9 cellular contexts compared by ENCODE assay signal in genomic region chr16:10616744-10617640, GRCh38.
A peak's percentile ranks its signal among the peaks of the same experiment; 100 is the strongest.
DNase-seq lines count a peak whose midpoint lies in the region; ATAC-seq and TF ChIP-seq lines count a peak whose summit lies in the region.
"Had no signal": no experiment of that assay in that cellular context is flagged by ENCODE, and none has a peak within 500 bp of the region (broad histone marks: within the 10 kb centered on the region; RNA-seq: fewer than 3 reads in every experiment).

No MANE protein-coding gene starts in this region.

- no peak overlapping the region for H3K27ac ChIP-seq in HEK293 (ENCODE audit: extremely low read depth, low read depth, low read length)
- H3K27ac ChIP-seq: HL-60 had no signal

- ATAC-seq in SK-N-SH treated with all-trans-retinoic acid at 6 μM for 48 hours = peak; percentile 88
- ATAC-seq in HG02763 (IDR thresholded peaks at IDR 0.05; ENCODE audit: unreplicated experiment) = no peak
- ATAC-seq in HG03469 (IDR thresholded peaks at IDR 0.05; ENCODE audit: unreplicated experiment) = no peak
- no peak for ATAC-seq in HG03025 (IDR thresholded peaks at IDR 0.05; ENCODE audit: low FRiP score, unreplicated experiment)

- peaks cover 4% of the 10 kb centered on the region; the same call in 1 of the 2 replicates for H3K4me1 ChIP-seq in HEK293 (ENCODE audit: control insufficient read depth, insufficient read depth, low read length)

- POLR2A ChIA-PET in HEK293 (lab: Yijun Ruan, JAX) = no interaction called here

- H3K36me3 ChIP-seq in HEK293 (ENCODE audit: control insufficient read depth in 2 of 2, insufficient read depth in 1 of 2, low read length in 2 of 2) = no peaks in the 10 kb centered on the region

- no peak overlapping the region for H3K4me3 ChIP-seq in HEK293 (ENCODE audit: low read depth, low read length)

- no peaks in the 10 kb centered on the region for H3K9me3 ChIP-seq in HEK293 (ENCODE audit: control insufficient read depth, insufficient read depth, low read depth, low read length)

- DNase-seq in hepatic stellate cell (ENCODE audit: low spot score) = peak; percentile 51
- DNase-seq in stromal cell of bone marrow (ENCODE audit: low read depth) = peak; percentile 53
- DNase-seq in HuH-7 (ENCODE audit: low spot score) = no peak

- no peak for TF ChIP-seq CTCF in HEK293 (tag by site-specific recombination; IDR thresholded peaks at IDR 0.05)

- CTCF ChIA-PET in HEK293 (lab: Yijun Ruan, JAX) = interaction anchor here (0.6 to 1.6 kb wide), 5 partner anchors 11 to 247 kb away, joined by 3 to 5 read pairs (median 3); partner anchors contain the start of gene EMP2

TF ChIP-seq in HEK293, 187 proteins besides CTCF, POLR2A, EP300 and RAD21:
- TF ChIP-seq KLF1 (tag by site-specific recombination; IDR thresholded peaks at IDR 0.05) (peak; percentile 92), SP7 (tag by site-specific recombination; IDR thresholded peaks at IDR 0.05) (peak; percentile 32; the same call in 1 of the 2 replicates), ZIC2 (tag by site-specific recombination; IDR thresholded peaks at IDR 0.05) (peak; percentile 62), ZNF510 (tag by site-specific recombination; IDR thresholded peaks at IDR 0.05; ENCODE audit: insufficient replicate concordance) (no peak), SP2 (tag by site-specific recombination; IDR thresholded peaks at IDR 0.05) (peak; percentile 38), ZBTB20 (tag by site-specific recombination; IDR thresholded peaks at IDR 0.05) (peak; percentile 20; the same call in 1 of the 2 replicates), KLF7 (tag by site-specific recombination; IDR thresholded peaks at IDR 0.05; ENCODE audit: borderline replicate concordance) (no peak), SP3 (tag by site-specific recombination; IDR thresholded peaks at IDR 0.05) (peak; percentile 33), ZNF548 (tag by site-specific recombination; IDR thresholded peaks at IDR 0.05) (no peak), ZFHX2 (tag by site-specific recombination; conservative IDR thresholded peaks at IDR 0.05) (peak; percentile 100), EGR2 (tag by site-specific recombination; IDR thresholded peaks at IDR 0.05; ENCODE audit: low read depth) (peak; percentile 99)
- TF ChIP-seq, protein P1, sequence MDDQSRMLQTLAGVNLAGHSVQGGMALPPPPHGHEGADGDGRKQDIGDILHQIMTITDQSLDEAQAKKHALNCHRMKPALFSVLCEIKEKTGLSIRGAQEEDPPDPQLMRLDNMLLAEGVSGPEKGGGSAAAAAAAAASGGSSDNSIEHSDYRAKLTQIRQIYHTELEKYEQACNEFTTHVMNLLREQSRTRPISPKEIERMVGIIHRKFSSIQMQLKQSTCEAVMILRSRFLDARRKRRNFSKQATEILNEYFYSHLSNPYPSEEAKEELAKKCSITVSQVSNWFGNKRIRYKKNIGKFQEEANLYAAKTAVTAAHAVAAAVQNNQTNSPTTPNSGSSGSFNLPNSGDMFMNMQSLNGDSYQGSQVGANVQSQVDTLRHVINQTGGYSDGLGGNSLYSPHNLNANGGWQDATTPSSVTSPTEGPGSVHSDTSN (CRISPR knock-in tag; IDR thresholded peaks at IDR 0.05) = peak; percentile 34; the same call in 1 of the 2 replicates
TF ChIP-seq in HEK293: peak in this region for 9.

TF ChIP-seq in SK-N-SH treated with all-trans-retinoic acid at 6 μM for 48 hours, 23 proteins besides CTCF, POLR2A, EP300 and RAD21:
- TF ChIP-seq ZC3H10 (CRISPR knock-in tag; IDR thresholded peaks at IDR 0.05) = no peak
- no peak for TF ChIP-seq OSR1 (CRISPR knock-in tag; IDR thresholded peaks at IDR 0.05)
- no peak for TF ChIP-seq POU6F1 (CRISPR knock-in tag; IDR thresholded peaks at IDR 0.05; ENCODE audit: borderline replicate concordance, low read depth)
- no peak for TF ChIP-seq SNAI2 (CRISPR knock-in tag; IDR thresholded peaks at IDR 0.05)
- TF ChIP-seq RARB (CRISPR knock-in tag; IDR thresholded peaks at IDR 0.05) = no peak
- no peak for TF ChIP-seq ZFP30 (CRISPR knock-in tag; IDR thresholded peaks at IDR 0.05)
- TF ChIP-seq TSHZ2 (CRISPR knock-in tag; IDR thresholded peaks at IDR 0.05) = no peak
- TF ChIP-seq PPARA (CRISPR knock-in tag; IDR thresholded peaks at IDR 0.05; ENCODE audit: borderline replicate concordance) = no peak
- TF ChIP-seq ARNTL (CRISPR knock-in tag; IDR thresholded peaks at IDR 0.05; ENCODE audit: borderline replicate concordance, low read depth) = no peak
- no peak for TF ChIP-seq TOX (CRISPR knock-in tag; IDR thresholded peaks at IDR 0.05; ENCODE audit: borderline replicate concordance)
- TF ChIP-seq ZNF565 (CRISPR knock-in tag; conservative IDR thresholded peaks at IDR 0.05; ENCODE audit: low read depth) = no peak
